Comparison of ENCODE assay signal across 1 cellular context in genomic region chr19:17831419-17831888, GRCh38.
TF ChIP-seq lines count a peak whose summit lies in the region.

No MANE protein-coding gene starts in this region.

TF ChIP-seq in H1, 55 proteins besides CTCF, POLR2A, EP300 and RAD21:
- TF ChIP-seq CBX5 (IDR thresholded peaks at IDR 0.05; ENCODE audit: low read depth, low read length): no peak
- no peak for TF ChIP-seq RFX5 (IDR thresholded peaks at IDR 0.05; ENCODE audit: borderline replicate concordance, low read depth, low read length)
- no peak for TF ChIP-seq CEBPB (IDR thresholded peaks at IDR 0.05; ENCODE audit: low read depth, low read length)
- no peak for TF ChIP-seq SRF (IDR thresholded peaks at IDR 0.05; ENCODE audit: low read depth, low read length)
- TF ChIP-seq MAFK (IDR thresholded peaks at IDR 0.05; ENCODE audit: low read depth, low read length): no peak
- TF ChIP-seq HDAC6 (IDR thresholded peaks at IDR 0.05; ENCODE audit: low read depth, low read length): no peak
- TF ChIP-seq TCF12 (IDR thresholded peaks at IDR 0.05; ENCODE audit: low read depth, low read length): no peak
- no peak for TF ChIP-seq TAF1 (IDR thresholded peaks at IDR 0.05; ENCODE audit: low read depth, low read length)
- no peak for TF ChIP-seq CBX8 (IDR thresholded peaks at IDR 0.05; ENCODE audit: borderline replicate concordance, low read depth, low read length)
TF ChIP-seq in H1: peak in this region for 0.
